Comparison of ENCODE assay signal across 32 cellular contexts in the genomic region with DNA sequence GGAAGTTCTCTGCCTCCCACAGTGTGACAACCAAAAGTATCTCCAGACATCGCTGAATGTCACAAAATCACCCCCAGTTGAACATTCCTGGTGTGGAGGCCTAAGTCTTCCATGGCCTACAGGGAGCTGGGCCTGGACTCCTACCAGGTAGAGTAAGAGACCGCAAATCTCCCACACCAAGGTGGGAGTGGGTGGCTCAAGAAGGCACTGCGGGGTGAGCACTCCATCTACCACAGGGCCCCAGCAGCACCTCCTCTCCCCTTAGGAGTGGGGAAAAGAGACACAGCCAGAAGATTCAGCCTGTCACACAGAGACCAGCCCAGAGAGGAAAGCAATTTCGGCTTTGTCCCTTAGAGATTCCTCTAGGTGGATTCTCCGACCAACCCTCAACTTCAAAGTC. TPM values are rescaled to one million over a fixed set of nuclear protein-coding genes. Genes with fewer than 3 reads are reported as not detected.
"Had no signal": no experiment of that assay in that cellular context is flagged by ENCODE, and none has a peak within 500 bp of the region (broad histone marks: within the 10 kb centered on the region; RNA-seq: fewer than 3 reads in every experiment).

No MANE protein-coding gene starts in this region.

- DNase-seq: activated CD4-positive, alpha-beta T cell treated with anti-CD3 and anti-CD28 coated beads, Interleukin-2, amount 10 ng/mL, durations not matched to agents 24 days and 14 days; activated CD4-positive, alpha-beta T cell treated with anti-CD3 and anti-CD28 coated beads, Interleukin-2, amount 50 U/mL, for 4 hours; activated CD8-positive, alpha-beta memory T cell treated with anti-CD3 and anti-CD28 coated beads, Interleukin-2, amount 50 U/mL, for 48 hours; activated CD8-positive, alpha-beta T cell treated with anti-CD3 and anti-CD28 coated beads for 36 hours; activated gamma-delta T cell; activated naive CD4-positive, alpha-beta T cell treated with Interleukin-2 at 50 U/mL for 16 hours; activated naive CD8-positive, alpha-beta T cell treated with anti-CD3 and anti-CD28 coated beads, Interleukin-2, amount 10 ng/mL, durations not matched to agents 7 days and 5 days; activated T-cell treated with anti-CD3 and anti-CD28 coated beads, Interleukin-2, amount 50 U/mL, for 48 hours; amygdala; MM.1S; MV-4-11; NCI-H1092; NCI-H1417; NCI-H146; NCI-H187 treated with DMSO at 0.1 percent for 48 hours; NCI-H2081; NCI-H226; NCI-H446 treated with DMSO at 0.1 percent for 48 hours; NCI-H524; SHP77 treated with DMSO at 0.1 percent for 48 hours; SK-N-SH had no signal

- H3K4me1 Mint-ChIP-seq: activated CD4-positive, alpha-beta T cell treated with anti-CD3 and anti-CD28 coated beads, Interleukin-2, amount 10 ng/mL, durations not matched to agents 24 days and 14 days; activated naive CD4-positive, alpha-beta T cell treated with anti-CD3 and anti-CD28 coated beads, Interleukin-2, amount 50 U/mL, for 24 hours; activated naive CD8-positive, alpha-beta T cell treated with anti-CD3 and anti-CD28 coated beads, Interleukin-2, amount 10 ng/mL, durations not matched to agents 7 days and 5 days; central memory CD8-positive, alpha-beta T cell had no signal

- ATAC-seq: activated CD8-positive, alpha-beta T cell treated with anti-CD3 and anti-CD28 coated beads for 36 hours; Panc1 had no signal

- H3K36me3 Mint-ChIP-seq: activated naive CD4-positive, alpha-beta T cell treated with anti-CD3 and anti-CD28 coated beads, Interleukin-2, amount 50 U/mL, for 24 hours; activated naive CD8-positive, alpha-beta T cell treated with anti-CD3 and anti-CD28 coated beads, Interleukin-2, amount 10 ng/mL, durations not matched to agents 7 days and 5 days had no signal

- H3K9ac ChIP-seq: KMS-11, SK-N-SH had no signal

- H3K36me3 ChIP-seq: ascending aorta, cardiac muscle cell, SJSA1 had no signal

- H3K27ac ChIP-seq: ascending aorta, cardiac muscle cell, KMS-11, SJSA1 had no signal

- H3K9me3 ChIP-seq: ascending aorta, SJSA1, SK-N-SH had no signal

- H3K4me3 ChIP-seq: ascending aorta, cardiac muscle cell, SJSA1 had no signal

- H3K27ac Mint-ChIP-seq: activated CD4-positive, alpha-beta T cell treated with anti-CD3 and anti-CD28 coated beads, Interleukin-2, amount 10 ng/mL, durations not matched to agents 24 days and 14 days; activated CD8-positive, alpha-beta T cell treated with anti-CD3 and anti-CD28 coated beads for 36 hours; activated naive CD4-positive, alpha-beta T cell treated with anti-CD3 and anti-CD28 coated beads, Interleukin-2, amount 50 U/mL, for 24 hours; activated naive CD8-positive, alpha-beta T cell treated with anti-CD3 and anti-CD28 coated beads, Interleukin-2, amount 10 ng/mL, durations not matched to agents 7 days and 5 days; T-helper 1 cell treated with Interleukin-12 subunit alpha and Interleukin-12 subunit beta and Interleukin-4 antibody, amounts not matched to agents 30 μg/mL and 1 μg/mL, for 36 hours; T-helper 2 cell treated with Interferon-gamma antibody and Interleukin-4, amounts not matched to agents 5 μg/mL and 100 μg/mL, for 36 hours had no signal

- H3K9me3 Mint-ChIP-seq: activated CD4-positive, alpha-beta T cell treated with anti-CD3 and anti-CD28 coated beads, Interleukin-2, amount 10 ng/mL, durations not matched to agents 24 days and 14 days; activated CD8-positive, alpha-beta T cell treated with anti-CD3 and anti-CD28 coated beads for 36 hours; activated naive CD4-positive, alpha-beta T cell treated with anti-CD3 and anti-CD28 coated beads, Interleukin-2, amount 50 U/mL, for 24 hours; activated naive CD8-positive, alpha-beta T cell treated with anti-CD3 and anti-CD28 coated beads, Interleukin-2, amount 10 ng/mL, durations not matched to agents 7 days and 5 days; central memory CD8-positive, alpha-beta T cell; T-helper 1 cell treated with Interleukin-12 subunit alpha and Interleukin-12 subunit beta and Interleukin-4 antibody, amounts not matched to agents 30 μg/mL and 1 μg/mL, for 36 hours; T-helper 2 cell treated with Interferon-gamma antibody and Interleukin-4, amounts not matched to agents 5 μg/mL and 100 μg/mL, for 36 hours had no signal

- H3K27me3 Mint-ChIP-seq: activated naive CD8-positive, alpha-beta T cell treated with anti-CD3 and anti-CD28 coated beads, Interleukin-2, amount 10 ng/mL, durations not matched to agents 7 days and 5 days had no signal

- H3K27me3 ChIP-seq: ascending aorta, cardiac muscle cell had no signal

- H3K4me3 Mint-ChIP-seq: activated CD4-positive, alpha-beta T cell treated with anti-CD3 and anti-CD28 coated beads, Interleukin-2, amount 10 ng/mL, durations not matched to agents 24 days and 14 days; activated CD8-positive, alpha-beta T cell treated with anti-CD3 and anti-CD28 coated beads for 36 hours; activated naive CD4-positive, alpha-beta T cell treated with anti-CD3 and anti-CD28 coated beads, Interleukin-2, amount 50 U/mL, for 24 hours; activated naive CD8-positive, alpha-beta T cell treated with anti-CD3 and anti-CD28 coated beads, Interleukin-2, amount 10 ng/mL, durations not matched to agents 7 days and 5 days; central memory CD8-positive, alpha-beta T cell; T-helper 1 cell treated with Interleukin-12 subunit alpha and Interleukin-12 subunit beta and Interleukin-4 antibody, amounts not matched to agents 30 μg/mL and 1 μg/mL, for 36 hours; T-helper 2 cell treated with Interferon-gamma antibody and Interleukin-4, amounts not matched to agents 5 μg/mL and 100 μg/mL, for 36 hours had no signal

- H3K4me1 ChIP-seq: SJSA1 had no signal

- H3K4me2 ChIP-seq: KMS-11, SK-N-SH had no signal

RNA-seq across cellular contexts. Expression of a gene that starts 25.5 kb away (rescaled TPM):
- total RNA-seq: activated CD8-positive, alpha-beta T cell treated with anti-CD3 and anti-CD28 coated beads for 36 hours; activated naive CD8-positive, alpha-beta T cell treated with anti-CD3 and anti-CD28 coated beads, Interleukin-2, amount 10 ng/mL, durations not matched to agents 7 days and 5 days; ascending aorta; cardiac muscle cell; LHCN-M2; RPMI7951; SJSA1 had no signal
